ENCODE assay signal across 8 cellular contexts in genomic region chr4:37827802-37828321, GRCh38. TPM values are rescaled to one million over a fixed set of nuclear protein-coding genes. Genes with fewer than 3 reads are reported as not detected.
A peak's percentile ranks its signal among the peaks of the same experiment; 100 is the strongest.
DNase-seq lines count a peak whose midpoint lies in the region; ATAC-seq and TF ChIP-seq lines count a peak whose summit lies in the region.

No MANE protein-coding gene starts in this region.

- H3K27me3 ChIP-seq in BE2C, result no peaks in the 10 kb centered on the region
- H3K27me3 ChIP-seq in KMS-11 (ENCODE audit: insufficient read depth, low read depth), result no peaks in the 10 kb centered on the region
- H3K27me3 ChIP-seq in muscle layer of duodenum (ENCODE audit: low read depth, low read length), result no peaks in the 10 kb centered on the region

- POLR2A ChIA-PET in RWPE1 (lab: Yijun Ruan, JAX; ENCODE audit: low non-redundant PET), result no interaction called here

- H3K27ac ChIP-seq in KMS-11, result no peak overlapping the region
- peak overlapping the region; percentile 92 for H3K27ac ChIP-seq in muscle layer of duodenum (ENCODE audit: low read length)
- no peak overlapping the region for H3K27ac ChIP-seq in RWPE1

- TF ChIP-seq CTCF in BE2C (IDR thresholded peaks at IDR 0.05; ENCODE audit: low read depth, low read length) (no peak), KMS-11 (conservative IDR thresholded peaks at IDR 0.05; ENCODE audit: low read depth, low read length) (no peak), RWPE1 (conservative IDR thresholded peaks at IDR 0.05; ENCODE audit: low read depth) (no peak)

- H3K4me1 ChIP-seq in BE2C, result no peaks in the 10 kb centered on the region; the same call in 1 of the 2 replicates
- peaks cover 7% of the 10 kb centered on the region for H3K4me1 ChIP-seq in KMS-11 (ENCODE audit: low read depth, poor library complexity, severe bottlenecking)
- peaks cover 17 to 22% of the 10 kb centered on the region in 2 donors for H3K4me1 ChIP-seq in muscle layer of duodenum (ENCODE audit: control insufficient read depth in 1 of 2, insufficient read depth in 2 of 2, low read length in 2 of 2)

- no peak for DNase-seq in BE2C
- peak; percentile 20 for DNase-seq in cerebellar cortex (ENCODE audit: low spot score)
- no peak for DNase-seq in SHP77 (lab: John Stamatoyannopoulos, UW)
- DNase-seq in RWPE1 (ENCODE audit: low spot score), result no peak

- H3K36me3 ChIP-seq in BE2C (peaks cover 21% of the 10 kb centered on the region; the same call in 1 of the 2 replicates), KMS-11 (ENCODE audit: insufficient read depth) (no peaks in the 10 kb centered on the region), muscle layer of duodenum (ENCODE audit: control insufficient read depth in 1 of 2, insufficient read depth in 2 of 2, low read length in 2 of 2) (peaks cover 18 to 29% of the 10 kb centered on the region in 2 donors)

- H3K4me2 ChIP-seq in KMS-11, result peak overlapping the region; percentile 82

- H3K9ac ChIP-seq in KMS-11, result no peak overlapping the region

- H3K4me3 ChIP-seq in BE2C (ENCODE audit: low read depth, low read length) (peak overlapping the region; percentile 90), KMS-11 (IDR thresholded peaks at IDR 0.05; ENCODE audit: insufficient read depth, low read depth, low read length) (no peak overlapping the region), muscle layer of duodenum (ENCODE audit: low read depth in 1 of 2, low read length in 2 of 2) (peak overlapping the region; percentile 89 to 95)

- CTCF ChIA-PET in RWPE1 (lab: Yijun Ruan, JAX), result no interaction called here

- ATAC-seq in HG03442 (IDR thresholded peaks at IDR 0.05; ENCODE audit: unreplicated experiment) (no peak), HG03520 (IDR thresholded peaks at IDR 0.05; ENCODE audit: unreplicated experiment) (no peak)

- no peaks in the 10 kb centered on the region for H3K9me3 ChIP-seq in BE2C
- H3K9me3 ChIP-seq in muscle layer of duodenum (ENCODE audit: control insufficient read depth in 1 of 2, low read length in 2 of 2), result no peaks in the 10 kb centered on the region

- no peaks in the 10 kb centered on the region for H4K20me1 ChIP-seq in KMS-11 (ENCODE audit: insufficient read depth)

- no peaks in the 10 kb centered on the region for H3K79me2 ChIP-seq in KMS-11 (ENCODE audit: insufficient read depth, low read depth)

- H2AFZ ChIP-seq in KMS-11 (ENCODE audit: low read depth), result no peak overlapping the region

RNA-seq across cellular contexts. Expression of gene PGM2, which starts 1.4 kb away (rescaled TPM):
- 5.0 TPM for polyA plus RNA-seq in BE2C (2012; ENCODE audit: insufficient read depth, insufficient read length, low read depth)
